12 cellular contexts compared by ENCODE assay signal in the genomic region with DNA sequence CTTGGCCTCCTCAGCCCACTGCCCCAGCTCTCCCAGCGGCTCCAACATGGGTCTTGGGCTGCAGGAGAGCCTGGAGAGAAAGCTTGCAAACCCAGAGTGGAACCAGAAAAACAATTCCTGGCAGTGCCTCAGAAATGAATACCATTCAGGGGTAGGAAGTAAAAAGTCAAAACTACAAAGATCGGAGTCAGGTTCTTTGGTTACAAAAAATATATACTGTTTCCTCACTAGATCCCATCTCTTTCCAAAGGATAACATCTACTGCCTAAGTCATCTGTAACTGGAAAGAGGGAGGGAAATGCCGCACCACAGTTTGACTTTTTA. TPM values are rescaled to one million over a fixed set of nuclear protein-coding genes. Genes with fewer than 3 reads are reported as not detected.
A peak's percentile ranks its signal among the peaks of the same experiment; 100 is the strongest.
DNase-seq lines count a peak whose midpoint lies in the region; ATAC-seq and TF ChIP-seq lines count a peak whose summit lies in the region.
"Had no signal": no experiment of that assay in that cellular context is flagged by ENCODE, and none has a peak within 500 bp of the region (broad histone marks: within the 10 kb centered on the region; RNA-seq: fewer than 3 reads in every experiment).

No MANE protein-coding gene starts in this region.

- no peaks in the 10 kb centered on the region for H3K36me3 ChIP-seq in adipocyte (ENCODE audit: control insufficient read depth, insufficient read depth, low read length, severe bottlenecking)
- H3K36me3 ChIP-seq: WERI-Rb-1 had no signal

- intact Hi-C loops in right cardiac atrium (cut with DNase I) = loop anchor here in 1 of 4 donors (5.0 kb wide), 1 partner anchor 50 kb away; no protein-coding TSS in a partner anchor
- intact Hi-C loops in sciatic nerve (cut with DNase I) = no loop called here

- DNase-seq in AG10803 (ENCODE audit: low read depth) = peak; percentile 31
- peak; percentile 59 for DNase-seq in adipocyte (ENCODE audit: low read depth)
- DNase-seq in right cardiac atrium = no peak
- DNase-seq in sciatic nerve (ENCODE audit: low spot score) = no peak
- no peak for DNase-seq in activated naive CD4-positive, alpha-beta T cell (lab: John Stamatoyannopoulos, UW)
- DNase-seq: activated T-cell treated with anti-CD3 and anti-CD28 coated beads, Interleukin-2, amount 50 U/mL, for 24 hours; GDM1; stimulated activated CD4-positive, alpha-beta T cell treated with anti-CD3 and anti-CD28 coated beads, Interleukin-12 subunit alpha, Interleukin-12 subunit beta, amount 100 ng/mL, for 4 hours; WERI-Rb-1 had no signal

- ATAC-seq in right cardiac atrium (no peak), sciatic nerve (peak; percentile 3), HG03432 (IDR thresholded peaks at IDR 0.05; ENCODE audit: unreplicated experiment) (no peak), GM18858 (IDR thresholded peaks at IDR 0.05; ENCODE audit: unreplicated experiment) (no peak), HG03439 (IDR thresholded peaks at IDR 0.05; ENCODE audit: unreplicated experiment) (no peak)

- TF ChIP-seq CTCF in AG10803 (conservative IDR thresholded peaks at IDR 0.05; ENCODE audit: low read length) = no peak

- H3K27ac ChIP-seq in right cardiac atrium (ENCODE audit: low read length) = peak overlapping the region; percentile 47
- H3K27ac ChIP-seq: WERI-Rb-1 had no signal

- no peaks in the 10 kb centered on the region for H3K27me3 ChIP-seq in adipocyte (replicated peaks; ENCODE audit: control insufficient read depth, insufficient read depth, low read length)
- no peaks in the 10 kb centered on the region for H3K27me3 ChIP-seq in right cardiac atrium (ENCODE audit: control insufficient read depth, insufficient read depth)

- peak overlapping the region; percentile 61 for H3K9ac ChIP-seq in adipocyte (ENCODE audit: low read length)

- peak overlapping the region; percentile 34 for H3K4me3 ChIP-seq in AG10803 (ENCODE audit: low read length)
- peak overlapping the region; percentile 48 for H3K4me3 ChIP-seq in adipocyte (ENCODE audit: low read length)
- no peak overlapping the region for H3K4me3 ChIP-seq in right cardiac atrium (ENCODE audit: low read length)

- H3K9me3 ChIP-seq in adipocyte (ENCODE audit: control insufficient read depth, low read length) (no peaks in the 10 kb centered on the region), right cardiac atrium (ENCODE audit: control insufficient read depth, low read length) (no peaks in the 10 kb centered on the region)

- WGBS in right cardiac atrium = 72% methylated on average over 3 of the region's 3 CpGs

- peaks cover 68% of the 10 kb centered on the region for H3K4me1 ChIP-seq in adipocyte (ENCODE audit: control insufficient read depth, insufficient read depth, low read length)
- H3K4me1 ChIP-seq in right cardiac atrium (ENCODE audit: control insufficient read depth, insufficient read depth, low read length) = peaks cover 36% of the 10 kb centered on the region

RNA-seq across cellular contexts. Expression of a gene that starts 14.9 kb away (rescaled TPM):
- 10 to 100 TPM; 37.0 to 75.1 (median 39.8) TPM for total RNA-seq in right cardiac atrium
- 10.7 TPM for polyA plus RNA-seq in right cardiac atrium
- 103 TPM for total RNA-seq in sciatic nerve

Comparison
In these comparisons a context has a peak if more than half of its experiments do, and no peak if none do; other contexts are left out.
1. DNase-seq: peak in AG10803 (single experiment) and adipocyte (single experiment); none in right cardiac atrium (0 of 3), sciatic nerve (single experiment) and activated naive CD4-positive, alpha-beta T cell (0 of 4).